ENCODE assay signal across 19 cellular contexts in genomic region chr3:83971693-83972092, GRCh38.
DNase-seq lines count a peak whose midpoint lies in the region; ATAC-seq, FAIRE-seq and TF ChIP-seq lines count a peak whose summit lies in the region.
"Had no signal": no experiment of that assay in that cellular context is flagged by ENCODE, and none has a peak within 500 bp of the region (broad histone marks: within the 10 kb centered on the region; RNA-seq: fewer than 3 reads in every experiment).

No MANE protein-coding gene starts in this region.

- H3K4me3 ChIP-seq in A549 (no peak overlapping the region), DND-41 (ENCODE audit: low read depth in 1 of 2, low read length in 2 of 2) (peak overlapping the region in 1 of 2 experiments; percentile 17; a peak in 1 of 4 replicates), PC-9 (peak overlapping the region; percentile 25; the same call in 1 of the 2 replicates), neuronal stem cell (ENCODE audit: low read length in 2 of 2) (no peak overlapping the region)
- H3K4me3 ChIP-seq: BLaER1 had no signal

- TF ChIP-seq POLR2A in A549 (IDR thresholded peaks at IDR 0.05; ENCODE audit: low read length), result no peak

- 21% methylated on average over 2 of the region's 2 CpGs for WGBS in A549 (ENCODE audit: missing lambda C conversion rate)
- no CpG with 5 or more reads among the region's 2 CpGs for WGBS in neuronal stem cell (ENCODE audit: extremely low coverage in 2 of 2, insufficient read length in 2 of 2, insufficient replicate concordance in 1 of 2), 2 donors

- H3K23ac ChIP-seq in neuronal stem cell (ENCODE audit: low read depth, low read length, poor library complexity), result no peak overlapping the region

- no peak for TF ChIP-seq RAD21 in A549 (conservative IDR thresholded peaks at IDR 0.05 in 1 of 2, IDR thresholded peaks at IDR 0.05 in 1 of 2)

- H3K79me2 ChIP-seq in DND-41 (ENCODE audit: insufficient read depth, low read length) (no peaks in the 10 kb centered on the region), PC-9 (ENCODE audit: low read depth) (no peaks in the 10 kb centered on the region)

- no TSS peak for BruUV-seq in PC-9 (replicated peaks; lab: Mats Ljungman, UMichigan)

- no peak overlapping the region for H3K9ac ChIP-seq in DND-41 (ENCODE audit: low read depth, low read length)
- no peak overlapping the region for H3K9ac ChIP-seq in neuronal stem cell (ENCODE audit: low read depth, low read length, poor library complexity)
- H3K9ac ChIP-seq: BLaER1 had no signal

- H3K79me1 ChIP-seq in neuronal stem cell (ENCODE audit: low read depth, low read length), result no peaks in the 10 kb centered on the region

- H2AK5ac ChIP-seq in neuronal stem cell (ENCODE audit: low read depth, low read length), result no peak overlapping the region

- DNase-seq in A549 (ENCODE audit: low read depth in 1 of 2, low spot score in 1 of 2) (no peak), DND-41 (peak; percentile 9), PC-9 (no peak), neuronal stem cell (ENCODE audit: low spot score) (no peak), LoVo (ENCODE audit: low spot score) (no peak), SW480 (ENCODE audit: low spot score) (no peak)
- DNase-seq: AML-193; Caco-2; CD8-positive, alpha-beta memory T cell; DMS79; EL; HCEC 1CT; IMR-90; KBM-7 had no signal

- H3K4me1 ChIP-seq in A549, result no peaks in the 10 kb centered on the region
- H3K4me1 ChIP-seq in DND-41 (ENCODE audit: insufficient read depth, low read length), result peaks cover 8% of the 10 kb centered on the region
- no peaks in the 10 kb centered on the region for H3K4me1 ChIP-seq in PC-9 (replicated peaks; ENCODE audit: insufficient read depth)
- no peaks in the 10 kb centered on the region for H3K4me1 ChIP-seq in neuronal stem cell (ENCODE audit: control insufficient read depth in 2 of 2, insufficient read depth in 1 of 2, low read depth in 1 of 2, low read length in 2 of 2)
- H3K4me1 ChIP-seq: BLaER1 had no signal

- no peaks in the 10 kb centered on the region for H3K9me2 ChIP-seq in PC-9 (ENCODE audit: insufficient read depth)

- CTCF ChIA-PET in A549 (lab: Yijun Ruan, JAX) (interaction anchor here (0.9 kb wide), 1 partner anchor 10 kb away, joined by 3 read pairs; no protein-coding TSS in a partner anchor), PC-9 (lab: Charles Lee) (no interaction called here)

- no peak for FAIRE-seq in A549 (lab: Jason Lieb, UNC)
- FAIRE-seq: G401.6, GM12892, GM19239 had no signal

- H3K14ac ChIP-seq in neuronal stem cell (ENCODE audit: low read length), result no peak overlapping the region

- no peaks in the 10 kb centered on the region for H3F3A ChIP-seq in PC-9 (ENCODE audit: insufficient read depth, low read depth)

- H3K36me3 ChIP-seq in DND-41 (ENCODE audit: insufficient read depth, low read length) (no peaks in the 10 kb centered on the region), PC-9 (ENCODE audit: low read depth) (no peaks in the 10 kb centered on the region), neuronal stem cell (replicated peaks in 1 of 2; ENCODE audit: control insufficient read depth in 2 of 2, insufficient read depth in 2 of 2, low read length in 2 of 2) (no peaks in the 10 kb centered on the region)
- H3K36me3 ChIP-seq: BLaER1 had no signal

- H2AFZ ChIP-seq in DND-41 (ENCODE audit: low read depth, low read length) (peak overlapping the region; percentile 48), PC-9 (0 out of 2 replicates have a peak overlapping the region, but pooled peaks have one; percentile 41), neuronal stem cell (ENCODE audit: low read length) (peak overlapping the region; percentile 59)

- H3K18ac ChIP-seq in neuronal stem cell (ENCODE audit: low read length), result no peak overlapping the region

- H4K20me1 ChIP-seq in DND-41 (ENCODE audit: insufficient read depth, low read length), result no peaks in the 10 kb centered on the region
- H4K20me1 ChIP-seq in PC-9 (ENCODE audit: insufficient read depth), result no peaks in the 10 kb centered on the region
- H4K20me1 ChIP-seq: BLaER1 had no signal

- no peak overlapping the region for H2BK15ac ChIP-seq in neuronal stem cell (ENCODE audit: low read length)

- POLR2A ChIA-PET in A549 (lab: Yijun Ruan, JAX), result no interaction called here
- POLR2A ChIA-PET in PC-9 (lab: Charles Lee; ENCODE audit: unreplicated experiment), result no interaction called here

- TF ChIP-seq EP300 in A549 (IDR thresholded peaks at IDR 0.05), result no peak

- intact Hi-C loops in PC-9 (cut with micrococcal nuclease; ENCODE audit: unreplicated experiment), result no loop called here

- H3K9me3 ChIP-seq in A549 (no peaks in the 10 kb centered on the region), DND-41 (ENCODE audit: insufficient read depth, low read length, severe bottlenecking) (peaks cover 8% of the 10 kb centered on the region), PC-9 (ENCODE audit: insufficient read depth, low read depth) (no peaks in the 10 kb centered on the region), neuronal stem cell (replicated peaks in 1 of 2; ENCODE audit: control insufficient read depth in 2 of 2, insufficient read depth in 1 of 2, low read depth in 1 of 2, low read length in 2 of 2) (no peaks in the 10 kb centered on the region)
- H3K9me3 ChIP-seq: BLaER1 had no signal

- H2BK12ac ChIP-seq in neuronal stem cell (ENCODE audit: low read length), result no peak overlapping the region

- H3K4ac ChIP-seq in neuronal stem cell (ENCODE audit: low read length), result no peak overlapping the region

- H3K27me3 ChIP-seq in DND-41 (ENCODE audit: insufficient read depth, low read length, poor library complexity) (no peaks in the 10 kb centered on the region), PC-9 (ENCODE audit: insufficient read depth, low read depth) (no peaks in the 10 kb centered on the region), neuronal stem cell (ENCODE audit: control insufficient read depth in 3 of 3, insufficient read depth in 3 of 3, low read depth in 1 of 3, low read length in 3 of 3) (no peaks in the 10 kb centered on the region)
- H3K27me3 ChIP-seq: BLaER1 had no signal

- TF ChIP-seq CTCF in A549 (IDR thresholded peaks at IDR 0.05) (no peak), DND-41 (IDR thresholded peaks at IDR 0.05; ENCODE audit: borderline replicate concordance, extremely low read depth, low read length, poor library complexity, severe bottlenecking) (no peak), PC-9 (conservative IDR thresholded peaks at IDR 0.05) (no peak)

- H2BK5ac ChIP-seq in neuronal stem cell (ENCODE audit: low read length), result no peak overlapping the region

- H3K27ac ChIP-seq in A549 (no peak overlapping the region), DND-41 (ENCODE audit: low read length) (peak overlapping the region; percentile 31; the same call in 1 of the 2 replicates), PC-9 (no peak overlapping the region), neuronal stem cell (replicated peaks; ENCODE audit: low read length) (no peak overlapping the region)
- H3K27ac ChIP-seq: BLaER1 had no signal

- H4K91ac ChIP-seq in neuronal stem cell (ENCODE audit: low read depth, low read length, poor library complexity), result no peak overlapping the region

- ATAC-seq in A549 (no peak), DND-41 (ENCODE audit: insufficient read depth, low read depth) (peak; percentile 89), GM18502 (IDR thresholded peaks at IDR 0.05; ENCODE audit: poor library complexity, unreplicated experiment) (no peak)

- H2BK120ac ChIP-seq in neuronal stem cell (ENCODE audit: low read depth, low read length), result no peak overlapping the region

- H3K4me2 ChIP-seq in A549, result peak overlapping the region; percentile 42; the same call in 2 of the 3 replicates
- H3K4me2 ChIP-seq in DND-41 (ENCODE audit: insufficient read depth, low read length), result peak overlapping the region; percentile 41; the same call in 1 of the 2 replicates
- peak overlapping the region; percentile 46 for H3K4me2 ChIP-seq in PC-9
- no peak overlapping the region for H3K4me2 ChIP-seq in neuronal stem cell (ENCODE audit: insufficient read depth, low read length, poor library complexity, severe bottlenecking)
- H3K4me2 ChIP-seq: BLaER1 had no signal

- H4K8ac ChIP-seq in neuronal stem cell (ENCODE audit: low read depth, low read length), result no peak overlapping the region

TF ChIP-seq in A549, 52 proteins besides CTCF, POLR2A, EP300 and RAD21 (continues in another document):
- TF ChIP-seq ZSCAN20 (CRISPR knock-in tag; IDR thresholded peaks at IDR 0.05), result no peak
- TF ChIP-seq FOXS1 (CRISPR knock-in tag; IDR thresholded peaks at IDR 0.05), result no peak
- TF ChIP-seq MAFK (IDR thresholded peaks at IDR 0.05; ENCODE audit: partially characterized antibody), result no peak
- TF ChIP-seq TP53 (CRISPR knock-in tag; IDR thresholded peaks at IDR 0.05), result no peak
- no peak for TF ChIP-seq NPAS2 (CRISPR knock-in tag; IDR thresholded peaks at IDR 0.05; ENCODE audit: borderline replicate concordance)
- no peak for TF ChIP-seq POLR2AphosphoS2 (conservative IDR thresholded peaks at IDR 0.05; ENCODE audit: low read length)
- no peak for TF ChIP-seq SMC3 (IDR thresholded peaks at IDR 0.05)
- no peak for TF ChIP-seq CHD2 (IDR thresholded peaks at IDR 0.05; ENCODE audit: low read length, partially characterized antibody)
- TF ChIP-seq KDM1A (IDR thresholded peaks at IDR 0.05; ENCODE audit: low read depth), result no peak
- TF ChIP-seq, protein P1, sequence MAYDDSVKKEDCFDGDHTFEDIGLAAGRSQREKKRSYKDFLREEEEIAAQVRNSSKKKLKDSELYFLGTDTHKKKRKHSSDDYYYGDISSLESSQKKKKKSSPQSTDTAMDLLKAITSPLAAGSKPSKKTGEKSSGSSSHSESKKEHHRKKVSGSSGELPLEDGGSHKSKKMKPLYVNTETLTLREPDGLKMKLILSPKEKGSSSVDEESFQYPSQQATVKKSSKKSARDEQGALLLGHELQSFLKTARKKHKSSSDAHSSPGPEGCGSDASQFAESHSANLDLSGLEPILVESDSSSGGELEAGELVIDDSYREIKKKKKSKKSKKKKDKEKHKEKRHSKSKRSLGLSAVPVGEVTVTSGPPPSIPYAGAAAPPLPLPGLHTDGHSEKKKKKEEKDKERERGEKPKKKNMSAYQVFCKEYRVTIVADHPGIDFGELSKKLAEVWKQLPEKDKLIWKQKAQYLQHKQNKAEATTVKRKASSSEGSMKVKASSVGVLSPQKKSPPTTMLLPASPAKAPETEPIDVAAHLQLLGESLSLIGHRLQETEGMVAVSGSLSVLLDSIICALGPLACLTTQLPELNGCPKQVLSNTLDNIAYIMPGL (CRISPR knock-in tag; IDR thresholded peaks at IDR 0.05; ENCODE audit: borderline replicate concordance), result no peak
- TF ChIP-seq ELK1 (IDR thresholded peaks at IDR 0.05; ENCODE audit: low read depth, low read length), result no peak
- no peak for TF ChIP-seq TFCP2L1 (CRISPR knock-in tag; IDR thresholded peaks at IDR 0.05)
